Comparison of ENCODE assay signal across 1 cellular context in the genomic region with DNA sequence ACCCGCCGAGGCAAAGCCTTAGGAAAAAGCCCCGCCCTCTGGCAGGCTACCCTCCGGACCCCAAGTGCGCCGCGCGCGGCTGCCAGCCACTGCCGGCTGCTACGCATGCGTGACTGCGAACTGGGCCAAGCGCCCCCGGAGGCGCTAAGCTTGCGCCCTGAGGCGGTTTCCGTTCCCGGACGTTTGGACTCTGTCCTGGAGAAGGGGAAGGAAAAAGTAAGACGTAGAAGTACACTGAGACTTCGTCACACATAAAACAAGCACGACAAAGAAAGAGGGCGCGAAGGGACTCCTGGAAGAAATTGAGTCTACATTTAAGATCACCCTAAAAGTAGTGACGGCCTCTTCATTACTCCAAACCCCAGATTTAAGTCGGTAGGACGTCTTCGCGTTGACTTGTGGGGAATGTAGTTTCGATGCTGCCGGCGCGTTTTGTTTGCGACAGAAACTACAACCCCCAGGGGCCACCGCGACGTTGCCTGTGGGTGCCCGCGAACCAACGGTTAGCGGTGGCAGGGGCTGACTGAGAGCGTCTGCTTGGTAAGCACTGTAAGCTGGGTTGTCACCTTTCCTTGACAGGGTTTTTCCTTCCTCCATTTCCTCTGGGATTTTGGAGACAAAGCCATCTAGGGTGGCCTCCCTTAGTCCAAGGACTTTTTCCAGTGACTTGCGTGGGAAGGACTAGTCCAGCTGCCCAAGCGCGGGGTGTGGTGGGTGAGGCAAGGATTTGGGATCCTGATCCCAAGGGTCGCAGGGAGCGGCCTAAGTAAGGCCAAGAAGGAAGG.
TF ChIP-seq lines count a peak whose summit lies in the region.

A gene (plus strand): TSS at position 472 of the 785 bp plus-strand sequence. CDS start 49,715 bp downstream, outside the sequence.

TF ChIP-seq in HepG2, 621 proteins besides CTCF, POLR2A, EP300 and RAD21 (continued from another document and continues in another):
- no peak for TF ChIP-seq MBD4 (IDR thresholded peaks at IDR 0.05; ENCODE audit: borderline replicate concordance, low read length)
- TF ChIP-seq CBX5 (CRISPR knock-in tag; IDR thresholded peaks at IDR 0.05; ENCODE audit: borderline replicate concordance): no peak
- TF ChIP-seq ZFP37 (CRISPR knock-in tag; IDR thresholded peaks at IDR 0.05; ENCODE audit: borderline replicate concordance): no peak
- TF ChIP-seq ZNF317 (CRISPR knock-in tag; IDR thresholded peaks at IDR 0.05): no peak
- TF ChIP-seq, protein P1, sequence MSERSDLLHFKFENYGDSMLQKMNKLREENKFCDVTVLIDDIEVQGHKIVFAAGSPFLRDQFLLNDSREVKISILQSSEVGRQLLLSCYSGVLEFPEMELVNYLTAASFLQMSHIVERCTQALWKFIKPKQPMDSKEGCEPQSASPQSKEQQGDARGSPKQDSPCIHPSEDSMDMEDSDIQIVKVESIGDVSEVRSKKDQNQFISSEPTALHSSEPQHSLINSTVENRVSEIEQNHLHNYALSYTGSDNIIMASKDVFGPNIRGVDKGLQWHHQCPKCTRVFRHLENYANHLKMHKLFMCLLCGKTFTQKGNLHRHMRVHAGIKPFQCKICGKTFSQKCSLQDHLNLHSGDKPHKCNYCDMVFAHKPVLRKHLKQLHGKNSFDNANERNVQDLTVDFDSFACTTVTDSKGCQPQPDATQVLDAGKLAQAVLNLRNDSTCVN (CRISPR knock-in tag; IDR thresholded peaks at IDR 0.05; ENCODE audit: borderline replicate concordance): no peak; the same call in 1 of the 2 replicates
- TF ChIP-seq ZNF431 (CRISPR knock-in tag; IDR thresholded peaks at IDR 0.05; ENCODE audit: borderline replicate concordance, low read depth): peak; percentile 79
- peak; percentile 60; the same call in 1 of the 2 replicates for TF ChIP-seq HNRNPL (IDR thresholded peaks at IDR 0.05; ENCODE audit: low read depth, low read length)
- no peak for TF ChIP-seq ZNF660 (CRISPR knock-in tag; IDR thresholded peaks at IDR 0.05; ENCODE audit: borderline replicate concordance, low read depth)
- TF ChIP-seq, protein P2, sequence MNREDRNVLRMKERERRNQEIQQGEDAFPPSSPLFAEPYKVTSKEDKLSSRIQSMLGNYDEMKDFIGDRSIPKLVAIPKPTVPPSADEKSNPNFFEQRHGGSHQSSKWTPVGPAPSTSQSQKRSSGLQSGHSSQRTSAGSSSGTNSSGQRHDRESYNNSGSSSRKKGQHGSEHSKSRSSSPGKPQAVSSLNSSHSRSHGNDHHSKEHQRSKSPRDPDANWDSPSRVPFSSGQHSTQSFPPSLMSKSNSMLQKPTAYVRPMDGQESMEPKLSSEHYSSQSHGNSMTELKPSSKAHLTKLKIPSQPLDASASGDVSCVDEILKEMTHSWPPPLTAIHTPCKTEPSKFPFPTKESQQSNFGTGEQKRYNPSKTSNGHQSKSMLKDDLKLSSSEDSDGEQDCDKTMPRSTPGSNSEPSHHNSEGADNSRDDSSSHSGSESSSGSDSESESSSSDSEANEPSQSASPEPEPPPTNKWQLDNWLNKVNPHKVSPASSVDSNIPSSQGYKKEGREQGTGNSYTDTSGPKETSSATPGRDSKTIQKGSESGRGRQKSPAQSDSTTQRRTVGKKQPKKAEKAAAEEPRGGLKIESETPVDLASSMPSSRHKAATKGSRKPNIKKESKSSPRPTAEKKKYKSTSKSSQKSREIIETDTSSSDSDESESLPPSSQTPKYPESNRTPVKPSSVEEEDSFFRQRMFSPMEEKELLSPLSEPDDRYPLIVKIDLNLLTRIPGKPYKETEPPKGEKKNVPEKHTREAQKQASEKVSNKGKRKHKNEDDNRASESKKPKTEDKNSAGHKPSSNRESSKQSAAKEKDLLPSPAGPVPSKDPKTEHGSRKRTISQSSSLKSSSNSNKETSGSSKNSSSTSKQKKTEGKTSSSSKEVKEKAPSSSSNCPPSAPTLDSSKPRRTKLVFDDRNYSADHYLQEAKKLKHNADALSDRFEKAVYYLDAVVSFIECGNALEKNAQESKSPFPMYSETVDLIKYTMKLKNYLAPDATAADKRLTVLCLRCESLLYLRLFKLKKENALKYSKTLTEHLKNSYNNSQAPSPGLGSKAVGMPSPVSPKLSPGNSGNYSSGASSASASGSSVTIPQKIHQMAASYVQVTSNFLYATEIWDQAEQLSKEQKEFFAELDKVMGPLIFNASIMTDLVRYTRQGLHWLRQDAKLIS (CRISPR knock-in tag; IDR thresholded peaks at IDR 0.05): no peak
- TF ChIP-seq ZMYM2 (CRISPR knock-in tag; IDR thresholded peaks at IDR 0.05): no peak
- TF ChIP-seq, protein P3, sequence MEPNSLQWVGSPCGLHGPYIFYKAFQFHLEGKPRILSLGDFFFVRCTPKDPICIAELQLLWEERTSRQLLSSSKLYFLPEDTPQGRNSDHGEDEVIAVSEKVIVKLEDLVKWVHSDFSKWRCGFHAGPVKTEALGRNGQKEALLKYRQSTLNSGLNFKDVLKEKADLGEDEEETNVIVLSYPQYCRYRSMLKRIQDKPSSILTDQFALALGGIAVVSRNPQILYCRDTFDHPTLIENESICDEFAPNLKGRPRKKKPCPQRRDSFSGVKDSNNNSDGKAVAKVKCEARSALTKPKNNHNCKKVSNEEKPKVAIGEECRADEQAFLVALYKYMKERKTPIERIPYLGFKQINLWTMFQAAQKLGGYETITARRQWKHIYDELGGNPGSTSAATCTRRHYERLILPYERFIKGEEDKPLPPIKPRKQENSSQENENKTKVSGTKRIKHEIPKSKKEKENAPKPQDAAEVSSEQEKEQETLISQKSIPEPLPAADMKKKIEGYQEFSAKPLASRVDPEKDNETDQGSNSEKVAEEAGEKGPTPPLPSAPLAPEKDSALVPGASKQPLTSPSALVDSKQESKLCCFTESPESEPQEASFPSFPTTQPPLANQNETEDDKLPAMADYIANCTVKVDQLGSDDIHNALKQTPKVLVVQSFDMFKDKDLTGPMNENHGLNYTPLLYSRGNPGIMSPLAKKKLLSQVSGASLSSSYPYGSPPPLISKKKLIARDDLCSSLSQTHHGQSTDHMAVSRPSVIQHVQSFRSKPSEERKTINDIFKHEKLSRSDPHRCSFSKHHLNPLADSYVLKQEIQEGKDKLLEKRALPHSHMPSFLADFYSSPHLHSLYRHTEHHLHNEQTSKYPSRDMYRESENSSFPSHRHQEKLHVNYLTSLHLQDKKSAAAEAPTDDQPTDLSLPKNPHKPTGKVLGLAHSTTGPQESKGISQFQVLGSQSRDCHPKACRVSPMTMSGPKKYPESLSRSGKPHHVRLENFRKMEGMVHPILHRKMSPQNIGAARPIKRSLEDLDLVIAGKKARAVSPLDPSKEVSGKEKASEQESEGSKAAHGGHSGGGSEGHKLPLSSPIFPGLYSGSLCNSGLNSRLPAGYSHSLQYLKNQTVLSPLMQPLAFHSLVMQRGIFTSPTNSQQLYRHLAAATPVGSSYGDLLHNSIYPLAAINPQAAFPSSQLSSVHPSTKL (CRISPR knock-in tag; IDR thresholded peaks at IDR 0.05): no peak
- TF ChIP-seq, protein P4, sequence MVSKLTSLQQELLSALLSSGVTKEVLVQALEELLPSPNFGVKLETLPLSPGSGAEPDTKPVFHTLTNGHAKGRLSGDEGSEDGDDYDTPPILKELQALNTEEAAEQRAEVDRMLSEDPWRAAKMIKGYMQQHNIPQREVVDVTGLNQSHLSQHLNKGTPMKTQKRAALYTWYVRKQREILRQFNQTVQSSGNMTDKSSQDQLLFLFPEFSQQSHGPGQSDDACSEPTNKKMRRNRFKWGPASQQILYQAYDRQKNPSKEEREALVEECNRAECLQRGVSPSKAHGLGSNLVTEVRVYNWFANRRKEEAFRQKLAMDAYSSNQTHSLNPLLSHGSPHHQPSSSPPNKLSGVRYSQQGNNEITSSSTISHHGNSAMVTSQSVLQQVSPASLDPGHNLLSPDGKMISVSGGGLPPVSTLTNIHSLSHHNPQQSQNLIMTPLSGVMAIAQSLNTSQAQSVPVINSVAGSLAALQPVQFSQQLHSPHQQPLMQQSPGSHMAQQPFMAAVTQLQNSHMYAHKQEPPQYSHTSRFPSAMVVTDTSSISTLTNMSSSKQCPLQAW (CRISPR knock-in tag; IDR thresholded peaks at IDR 0.05): peak; percentile 72
- TF ChIP-seq ZNF577 (CRISPR knock-in tag; IDR thresholded peaks at IDR 0.05; ENCODE audit: borderline replicate concordance, low read depth): 0 out of 2 replicates have a peak, but pooled peaks have one; percentile 74
- TF ChIP-seq, protein P5, sequence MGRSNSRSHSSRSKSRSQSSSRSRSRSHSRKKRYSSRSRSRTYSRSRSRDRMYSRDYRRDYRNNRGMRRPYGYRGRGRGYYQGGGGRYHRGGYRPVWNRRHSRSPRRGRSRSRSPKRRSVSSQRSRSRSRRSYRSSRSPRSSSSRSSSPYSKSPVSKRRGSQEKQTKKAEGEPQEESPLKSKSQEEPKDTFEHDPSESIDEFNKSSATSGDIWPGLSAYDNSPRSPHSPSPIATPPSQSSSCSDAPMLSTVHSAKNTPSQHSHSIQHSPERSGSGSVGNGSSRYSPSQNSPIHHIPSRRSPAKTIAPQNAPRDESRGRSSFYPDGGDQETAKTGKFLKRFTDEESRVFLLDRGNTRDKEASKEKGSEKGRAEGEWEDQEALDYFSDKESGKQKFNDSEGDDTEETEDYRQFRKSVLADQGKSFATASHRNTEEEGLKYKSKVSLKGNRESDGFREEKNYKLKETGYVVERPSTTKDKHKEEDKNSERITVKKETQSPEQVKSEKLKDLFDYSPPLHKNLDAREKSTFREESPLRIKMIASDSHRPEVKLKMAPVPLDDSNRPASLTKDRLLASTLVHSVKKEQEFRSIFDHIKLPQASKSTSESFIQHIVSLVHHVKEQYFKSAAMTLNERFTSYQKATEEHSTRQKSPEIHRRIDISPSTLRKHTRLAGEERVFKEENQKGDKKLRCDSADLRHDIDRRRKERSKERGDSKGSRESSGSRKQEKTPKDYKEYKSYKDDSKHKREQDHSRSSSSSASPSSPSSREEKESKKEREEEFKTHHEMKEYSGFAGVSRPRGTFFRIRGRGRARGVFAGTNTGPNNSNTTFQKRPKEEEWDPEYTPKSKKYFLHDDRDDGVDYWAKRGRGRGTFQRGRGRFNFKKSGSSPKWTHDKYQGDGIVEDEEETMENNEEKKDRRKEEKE (IDR thresholded peaks at IDR 0.05): no peak
- TF ChIP-seq ZNF562 (CRISPR knock-in tag; IDR thresholded peaks at IDR 0.05; ENCODE audit: borderline replicate concordance): no peak
- TF ChIP-seq, protein P6, sequence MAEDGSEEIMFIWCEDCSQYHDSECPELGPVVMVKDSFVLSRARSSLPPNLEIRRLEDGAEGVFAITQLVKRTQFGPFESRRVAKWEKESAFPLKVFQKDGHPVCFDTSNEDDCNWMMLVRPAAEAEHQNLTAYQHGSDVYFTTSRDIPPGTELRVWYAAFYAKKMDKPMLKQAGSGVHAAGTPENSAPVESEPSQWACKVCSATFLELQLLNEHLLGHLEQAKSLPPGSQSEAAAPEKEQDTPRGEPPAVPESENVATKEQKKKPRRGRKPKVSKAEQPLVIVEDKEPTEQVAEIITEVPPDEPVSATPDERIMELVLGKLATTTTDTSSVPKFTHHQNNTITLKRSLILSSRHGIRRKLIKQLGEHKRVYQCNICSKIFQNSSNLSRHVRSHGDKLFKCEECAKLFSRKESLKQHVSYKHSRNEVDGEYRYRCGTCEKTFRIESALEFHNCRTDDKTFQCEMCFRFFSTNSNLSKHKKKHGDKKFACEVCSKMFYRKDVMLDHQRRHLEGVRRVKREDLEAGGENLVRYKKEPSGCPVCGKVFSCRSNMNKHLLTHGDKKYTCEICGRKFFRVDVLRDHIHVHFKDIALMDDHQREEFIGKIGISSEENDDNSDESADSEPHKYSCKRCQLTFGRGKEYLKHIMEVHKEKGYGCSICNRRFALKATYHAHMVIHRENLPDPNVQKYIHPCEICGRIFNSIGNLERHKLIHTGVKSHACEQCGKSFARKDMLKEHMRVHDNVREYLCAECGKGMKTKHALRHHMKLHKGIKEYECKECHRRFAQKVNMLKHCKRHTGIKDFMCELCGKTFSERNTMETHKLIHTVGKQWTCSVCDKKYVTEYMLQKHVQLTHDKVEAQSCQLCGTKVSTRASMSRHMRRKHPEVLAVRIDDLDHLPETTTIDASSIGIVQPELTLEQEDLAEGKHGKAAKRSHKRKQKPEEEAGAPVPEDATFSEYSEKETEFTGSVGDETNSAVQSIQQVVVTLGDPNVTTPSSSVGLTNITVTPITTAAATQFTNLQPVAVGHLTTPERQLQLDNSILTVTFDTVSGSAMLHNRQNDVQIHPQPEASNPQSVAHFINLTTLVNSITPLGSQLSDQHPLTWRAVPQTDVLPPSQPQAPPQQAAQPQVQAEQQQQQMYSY (CRISPR knock-in tag; IDR thresholded peaks at IDR 0.05): no peak
- TF ChIP-seq MBNL3 (CRISPR knock-in tag; conservative IDR thresholded peaks at IDR 0.05): no peak
- TF ChIP-seq, protein P7, sequence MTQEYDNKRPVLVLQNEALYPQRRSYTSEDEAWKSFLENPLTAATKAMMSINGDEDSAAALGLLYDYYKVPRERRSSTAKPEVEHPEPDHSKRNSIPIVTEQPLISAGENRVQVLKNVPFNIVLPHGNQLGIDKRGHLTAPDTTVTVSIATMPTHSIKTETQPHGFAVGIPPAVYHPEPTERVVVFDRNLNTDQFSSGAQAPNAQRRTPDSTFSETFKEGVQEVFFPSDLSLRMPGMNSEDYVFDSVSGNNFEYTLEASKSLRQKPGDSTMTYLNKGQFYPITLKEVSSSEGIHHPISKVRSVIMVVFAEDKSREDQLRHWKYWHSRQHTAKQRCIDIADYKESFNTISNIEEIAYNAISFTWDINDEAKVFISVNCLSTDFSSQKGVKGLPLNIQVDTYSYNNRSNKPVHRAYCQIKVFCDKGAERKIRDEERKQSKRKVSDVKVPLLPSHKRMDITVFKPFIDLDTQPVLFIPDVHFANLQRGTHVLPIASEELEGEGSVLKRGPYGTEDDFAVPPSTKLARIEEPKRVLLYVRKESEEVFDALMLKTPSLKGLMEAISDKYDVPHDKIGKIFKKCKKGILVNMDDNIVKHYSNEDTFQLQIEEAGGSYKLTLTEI (CRISPR knock-in tag; conservative IDR thresholded peaks at IDR 0.05): no peak
- no peak for TF ChIP-seq FOSL1 (CRISPR knock-in tag; IDR thresholded peaks at IDR 0.05; ENCODE audit: borderline replicate concordance)
- no peak for TF ChIP-seq ZNF7 (CRISPR knock-in tag; IDR thresholded peaks at IDR 0.05)
- TF ChIP-seq NFIB (CRISPR knock-in tag; IDR thresholded peaks at IDR 0.05; ENCODE audit: borderline replicate concordance): no peak
- no peak; the same call in 1 of the 2 replicates for TF ChIP-seq RFXAP (CRISPR knock-in tag; IDR thresholded peaks at IDR 0.05; ENCODE audit: borderline replicate concordance)
- TF ChIP-seq MAFG (CRISPR knock-in tag; IDR thresholded peaks at IDR 0.05): no peak
- TF ChIP-seq, protein P8, sequence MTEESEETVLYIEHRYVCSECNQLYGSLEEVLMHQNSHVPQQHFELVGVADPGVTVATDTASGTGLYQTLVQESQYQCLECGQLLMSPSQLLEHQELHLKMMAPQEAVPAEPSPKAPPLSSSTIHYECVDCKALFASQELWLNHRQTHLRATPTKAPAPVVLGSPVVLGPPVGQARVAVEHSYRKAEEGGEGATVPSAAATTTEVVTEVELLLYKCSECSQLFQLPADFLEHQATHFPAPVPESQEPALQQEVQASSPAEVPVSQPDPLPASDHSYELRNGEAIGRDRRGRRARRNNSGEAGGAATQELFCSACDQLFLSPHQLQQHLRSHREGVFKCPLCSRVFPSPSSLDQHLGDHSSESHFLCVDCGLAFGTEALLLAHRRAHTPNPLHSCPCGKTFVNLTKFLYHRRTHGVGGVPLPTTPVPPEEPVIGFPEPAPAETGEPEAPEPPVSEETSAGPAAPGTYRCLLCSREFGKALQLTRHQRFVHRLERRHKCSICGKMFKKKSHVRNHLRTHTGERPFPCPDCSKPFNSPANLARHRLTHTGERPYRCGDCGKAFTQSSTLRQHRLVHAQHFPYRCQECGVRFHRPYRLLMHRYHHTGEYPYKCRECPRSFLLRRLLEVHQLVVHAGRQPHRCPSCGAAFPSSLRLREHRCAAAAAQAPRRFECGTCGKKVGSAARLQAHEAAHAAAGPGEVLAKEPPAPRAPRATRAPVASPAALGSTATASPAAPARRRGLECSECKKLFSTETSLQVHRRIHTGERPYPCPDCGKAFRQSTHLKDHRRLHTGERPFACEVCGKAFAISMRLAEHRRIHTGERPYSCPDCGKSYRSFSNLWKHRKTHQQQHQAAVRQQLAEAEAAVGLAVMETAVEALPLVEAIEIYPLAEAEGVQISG (CRISPR knock-in tag; IDR thresholded peaks at IDR 0.05): peak; percentile 85
- no peak for TF ChIP-seq NFE2 (CRISPR knock-in tag; IDR thresholded peaks at IDR 0.05)
- TF ChIP-seq IKZF1 (IDR thresholded peaks at IDR 0.05): no peak
